Comparison of ENCODE assay signal across 10 cellular contexts in genomic region chr6:41767112-41767946, GRCh38. TPM values are rescaled to one million over a fixed set of nuclear protein-coding genes. Genes with fewer than 3 reads are reported as not detected.
DNase-seq lines count a peak whose midpoint lies in the region; ATAC-seq, FAIRE-seq and TF ChIP-seq lines count a peak whose summit lies in the region.
"Had no signal": no experiment of that assay in that cellular context is flagged by ENCODE, and none has a peak within 500 bp of the region (broad histone marks: within the 10 kb centered on the region; RNA-seq: fewer than 3 reads in every experiment).

No MANE protein-coding gene starts in this region.

- intact Hi-C loops in Calu3 (cut with micrococcal nuclease; ENCODE audit: unreplicated experiment) (no loop called here), endothelial cell of umbilical vein (cut with micrococcal nuclease) (no loop called here), dorsolateral prefrontal cortex (cut with DNase I) (no loop called here)

- no peak overlapping the region for H3K4me3 ChIP-seq in endothelial cell of umbilical vein (replicated peaks in 1 of 3; ENCODE audit: insufficient read depth in 1 of 3, low read depth in 1 of 3, low read length in 3 of 3)
- no peak overlapping the region for H3K4me3 ChIP-seq in dorsolateral prefrontal cortex
- H3K4me3 ChIP-seq: SK-N-MC had no signal

- no peak for TF ChIP-seq POLR2A in endothelial cell of umbilical vein (IDR thresholded peaks at IDR 0.05; ENCODE audit: low read depth, low read length)

- H3K79me2 ChIP-seq in endothelial cell of umbilical vein (ENCODE audit: control insufficient read depth, insufficient read depth, low read length): no peaks in the 10 kb centered on the region

- TF ChIP-seq CTCF in Calu3 (IDR thresholded peaks at IDR 0.05; ENCODE audit: unreplicated experiment) (no peak), endothelial cell of umbilical vein (IDR thresholded peaks at IDR 0.05; ENCODE audit: extremely low read depth in 1 of 2, insufficient read depth in 1 of 2, low read depth in 1 of 2, low read length in 2 of 2) (no peak), omental fat pad (IDR thresholded peaks at IDR 0.05) (no peak), dorsolateral prefrontal cortex (IDR thresholded peaks at IDR 0.05 in 54 of 56, conservative IDR thresholded peaks at IDR 0.05 in 2 of 56; ENCODE audit: low read depth in 1 of 56, partially characterized antibody in 56 of 56) (no peak)

- peak; percentile 79 for DNase-seq in Calu3
- peak; percentile 88 for DNase-seq in NCI-H226
- DNase-seq in endothelial cell of umbilical vein (ENCODE audit: low read depth, low spot score): peak; percentile 77
- DNase-seq in omental fat pad (ENCODE audit: low spot score): no peak
- no peak for DNase-seq in GM19240 (ENCODE audit: insufficient read length, low spot score)
- no peak for DNase-seq in dorsolateral prefrontal cortex
- DNase-seq: stimulated activated CD4-positive, alpha-beta T cell treated with anti-CD3 and anti-CD28 coated beads, Interleukin-15, amount 100 ng/mL, for 24 hours had no signal

- dilution Hi-C loops in endothelial cell of umbilical vein (cut with MboI; ENCODE audit: extremely low pct_ligation_motif_present, low sequenced_read_pairs): no loop called here

- no peak overlapping the region for H3K9ac ChIP-seq in endothelial cell of umbilical vein (replicated peaks; ENCODE audit: extremely low read depth, insufficient read depth, low read length)

- H3K27me3 ChIP-seq in endothelial cell of umbilical vein (ENCODE audit: control insufficient read depth in 2 of 2, insufficient read depth in 2 of 2, low read length in 2 of 2) (no peaks in the 10 kb centered on the region), dorsolateral prefrontal cortex (no peaks in the 10 kb centered on the region)

- H3K36me3 Mint-ChIP-seq in Calu3 (ENCODE audit: insufficient read depth, unreplicated experiment): peaks cover 16% of the 10 kb centered on the region

- H3K36me3 ChIP-seq in endothelial cell of umbilical vein (ENCODE audit: control insufficient read depth in 2 of 2, extremely low read depth in 1 of 2, insufficient read depth in 2 of 2, low read length in 2 of 2): peaks cover 0 to 11% of the 10 kb centered on the region in 2 experiments

- H3K4me2 ChIP-seq in endothelial cell of umbilical vein (ENCODE audit: insufficient read depth, low read length): no peak overlapping the region

- H3K9me1 ChIP-seq in endothelial cell of umbilical vein (replicated peaks; ENCODE audit: control insufficient read depth, extremely low read depth, insufficient read depth, low read length): no peaks in the 10 kb centered on the region

- BruUV-seq in Calu3 (replicated peaks; lab: Mats Ljungman, UMichigan) (no TSS peak), endothelial cell of umbilical vein (replicated peaks; lab: Mats Ljungman, UMichigan) (no TSS peak)

- CTCF ChIA-PET in Calu3 (lab: Charles Lee) (interaction anchor here (0.7 to 2.0 kb wide), 4 partner anchors 8 to 660 kb away, joined by 3 to 8 read pairs (median 4); partner anchors contain the start of gene TOMM6), endothelial cell of umbilical vein (lab: Charles Lee) (interaction anchor here (0.6 to 0.8 kb wide), 3 partner anchors 33 to 219 kb away, joined by 3 read pairs; no protein-coding TSS in a partner anchor)

- no peak overlapping the region for H3K27ac ChIP-seq in endothelial cell of umbilical vein (ENCODE audit: insufficient read depth, low read depth, low read length)
- peak overlapping the region in 25 of 59 donors; percentile 3 to 71 (median 38) for H3K27ac ChIP-seq in dorsolateral prefrontal cortex
- H3K27ac ChIP-seq: SK-N-MC had no signal

- H4K20me1 ChIP-seq in endothelial cell of umbilical vein (replicated peaks; ENCODE audit: control insufficient read depth, extremely low read depth, insufficient read depth, low read length): no peaks in the 10 kb centered on the region

- H2AFZ ChIP-seq in endothelial cell of umbilical vein (ENCODE audit: low read depth, low read length): peak overlapping the region; percentile 62

- peak overlapping the region; percentile 10 for H3K27ac Mint-ChIP-seq in Calu3 (ENCODE audit: unreplicated experiment)

- H3K4me1 ChIP-seq in endothelial cell of umbilical vein (ENCODE audit: control insufficient read depth, extremely low read depth, insufficient read depth, low read length): peaks cover 6% of the 10 kb centered on the region

- H3K4me3 Mint-ChIP-seq in Calu3 (ENCODE audit: low read depth, unreplicated experiment): no peak overlapping the region

- no peaks in the 10 kb centered on the region for H3K9me3 Mint-ChIP-seq in Calu3 (ENCODE audit: low read depth, unreplicated experiment)

- H3K9me3 ChIP-seq in endothelial cell of umbilical vein (replicated peaks; ENCODE audit: control insufficient read depth, insufficient read depth, low read length): no peaks in the 10 kb centered on the region

- H3K27me3 Mint-ChIP-seq in Calu3 (ENCODE audit: unreplicated experiment): no peaks in the 10 kb centered on the region

- peak; percentile 87 for FAIRE-seq in endothelial cell of umbilical vein (lab: Jason Lieb, UNC)

- ATAC-seq in omental fat pad (ENCODE audit: low FRiP score) (peak; percentile 29), GM21528 (IDR thresholded peaks at IDR 0.05; ENCODE audit: low FRiP score, unreplicated experiment) (no peak), HG02678 (IDR thresholded peaks at IDR 0.05; ENCODE audit: unreplicated experiment) (no peak)

- peaks cover 26% of the 10 kb centered on the region for H3K4me1 Mint-ChIP-seq in Calu3 (ENCODE audit: low read depth, unreplicated experiment)

- POLR2A ChIA-PET in endothelial cell of umbilical vein (lab: Charles Lee): no interaction called here

RNA-seq across cellular contexts. Expression of gene FRS3, which starts 12.4 kb away (rescaled TPM):
- total RNA-seq in Calu3 (2022): 5.0 and 6.6 TPM in 2 replicates
- total RNA-seq in endothelial cell of umbilical vein: 4.4 and 5.3 TPM in 2 replicates
- 5.2 and 5.7 TPM in 2 replicates for polyA plus RNA-seq in endothelial cell of umbilical vein
- 3.7 and 4.9 TPM in 2 replicates for polyA plus RNA-seq in endothelial cell of umbilical vein (2011; cell fraction: cytosol; rRNA removed)
- 5.9 and 6.0 TPM in 2 replicates for polyA plus RNA-seq in endothelial cell of umbilical vein (2011; cell fraction: nucleus; rRNA removed)
- polyA plus RNA-seq in endothelial cell of umbilical vein (2012): 1.7 and 2.2 TPM in 2 replicates
- 1.7 and 4.1 TPM in 2 replicates for polyA minus RNA-seq in endothelial cell of umbilical vein
- polyA minus RNA-seq in endothelial cell of umbilical vein (2011; cell fraction: cytosol; rRNA and poly(A)+ RNA removed): 1.0 TPM
- 1.9 and 2.6 TPM in 2 replicates for polyA minus RNA-seq in endothelial cell of umbilical vein (2011; cell fraction: nucleus; rRNA and poly(A)+ RNA removed)
- total RNA-seq in omental fat pad: 1 to 10 TPM; 1.2 to 5.5 (median 2.4) TPM
- 10 to 100 TPM; 20.4 to 52.8 (median 33.0) TPM for total RNA-seq in dorsolateral prefrontal cortex

RNA-seq across cellular contexts. Expression of gene PRICKLE4, which starts 13.3 kb away (rescaled TPM):
- total RNA-seq in Calu3 (2022) (6.4 and 7.1 TPM in 2 replicates), endothelial cell of umbilical vein (2.2 and 3.3 TPM in 2 replicates), omental fat pad (10 to 100 TPM in 1 of 4 donors, 1 to 10 TPM in 3; 1.6 to 11.7 (median 8.6) TPM), dorsolateral prefrontal cortex (1 to 10 TPM in 71 of 120 experiments, under 1 TPM in 17, not detected in 32; 0.36 to 9.2 (median 2.1) TPM)
- 1.0 and 1.5 TPM in 2 replicates for polyA plus RNA-seq in endothelial cell of umbilical vein
- 0.09 and 0.75 TPM in 2 replicates for polyA plus RNA-seq in endothelial cell of umbilical vein (2011; cell fraction: cytosol; rRNA removed)
- 9.7 and 13.7 TPM in 2 replicates for polyA plus RNA-seq in endothelial cell of umbilical vein (2011; cell fraction: nucleus; rRNA removed)
- 0.75 and 1.1 TPM in 2 replicates for polyA plus RNA-seq in endothelial cell of umbilical vein (2012)
- polyA minus RNA-seq in endothelial cell of umbilical vein: 0.75 and 2.0 TPM in 2 replicates
- not detected for polyA minus RNA-seq in endothelial cell of umbilical vein (2011; cell fraction: cytosol; rRNA and poly(A)+ RNA removed)
- polyA minus RNA-seq in endothelial cell of umbilical vein (2011; cell fraction: nucleus; rRNA and poly(A)+ RNA removed): 5.9 TPM in 1 of 2 replicates, not detected in the other

RNA-seq across cellular contexts. Expression of gene PGC, which starts 20.1 kb away (rescaled TPM):
- total RNA-seq in Calu3 (2022) (not detected in 2 replicates), endothelial cell of umbilical vein (not detected in 2 replicates), omental fat pad (not detected), dorsolateral prefrontal cortex (1 to 10 TPM in 11 of 120 experiments, under 1 TPM in 26, not detected in 83; 0.38 to 2.2 (median 0.64) TPM)
- not detected in 2 replicates for polyA plus RNA-seq in endothelial cell of umbilical vein
- polyA plus RNA-seq in endothelial cell of umbilical vein (2011; cell fraction: cytosol; rRNA removed): not detected in 2 replicates
- polyA plus RNA-seq in endothelial cell of umbilical vein (2011; cell fraction: nucleus; rRNA removed): not detected in 2 replicates
- polyA plus RNA-seq in endothelial cell of umbilical vein (2012): not detected in 2 replicates
- not detected in 2 replicates for polyA minus RNA-seq in endothelial cell of umbilical vein
- polyA minus RNA-seq in endothelial cell of umbilical vein (2011; cell fraction: cytosol; rRNA and poly(A)+ RNA removed): not detected
- polyA minus RNA-seq in endothelial cell of umbilical vein (2011; cell fraction: nucleus; rRNA and poly(A)+ RNA removed): not detected in 2 replicates

RNA-seq across cellular contexts. Expression of gene TOMM6, which starts 20.2 kb away (rescaled TPM):
- total RNA-seq in Calu3 (2022): 251 and 265 TPM in 2 replicates
- 220 and 233 TPM in 2 replicates for total RNA-seq in endothelial cell of umbilical vein
- 435 and 527 TPM in 2 replicates for polyA plus RNA-seq in endothelial cell of umbilical vein
- polyA plus RNA-seq in endothelial cell of umbilical vein (2011; cell fraction: cytosol; rRNA removed): 495 and 684 TPM in 2 replicates
- polyA plus RNA-seq in endothelial cell of umbilical vein (2011; cell fraction: nucleus; rRNA removed): 216 and 226 TPM in 2 replicates
- 236 and 361 TPM in 2 replicates for polyA plus RNA-seq in endothelial cell of umbilical vein (2012)
- polyA minus RNA-seq in endothelial cell of umbilical vein: 98.5 and 115 TPM in 2 replicates
- polyA minus RNA-seq in endothelial cell of umbilical vein (2011; cell fraction: cytosol; rRNA and poly(A)+ RNA removed): 66.2 TPM
- polyA minus RNA-seq in endothelial cell of umbilical vein (2011; cell fraction: nucleus; rRNA and poly(A)+ RNA removed): 9.3 and 23.8 TPM in 2 replicates
- 100 to 1,000 TPM in 3 of 4 donors, 10 to 100 TPM in 1; 76.9 to 146 (median 118) TPM for total RNA-seq in omental fat pad
- 100 to 1,000 TPM in 56 of 120 experiments, 10 to 100 TPM in 64; 67.4 to 141 (median 99.4) TPM for total RNA-seq in dorsolateral prefrontal cortex

RNA-seq across cellular contexts. Expression of gene TFEB, which starts 31.9 kb away (rescaled TPM):
- total RNA-seq in Calu3 (2022) (4.4 and 6.6 TPM in 2 replicates), endothelial cell of umbilical vein (4.9 and 5.5 TPM in 2 replicates), omental fat pad (10 to 100 TPM in 3 of 4 donors, 1 to 10 TPM in 1; 7.1 to 24.4 (median 14.5) TPM), dorsolateral prefrontal cortex (100 to 1,000 TPM in 2 of 120 experiments, 10 to 100 TPM in 118; 13.9 to 125 (median 40.5) TPM)
- polyA plus RNA-seq in endothelial cell of umbilical vein: 6.6 and 8.4 TPM in 2 replicates
- 3.7 and 4.9 TPM in 2 replicates for polyA plus RNA-seq in endothelial cell of umbilical vein (2011; cell fraction: cytosol; rRNA removed)
- 3.6 and 4.2 TPM in 2 replicates for polyA plus RNA-seq in endothelial cell of umbilical vein (2011; cell fraction: nucleus; rRNA removed)
- polyA plus RNA-seq in endothelial cell of umbilical vein (2012): 4.1 and 5.2 TPM in 2 replicates
- 4.0 and 4.9 TPM in 2 replicates for polyA minus RNA-seq in endothelial cell of umbilical vein
- 8.7 TPM for polyA minus RNA-seq in endothelial cell of umbilical vein (2011; cell fraction: cytosol; rRNA and poly(A)+ RNA removed)
- 3.2 TPM in 2 replicates for polyA minus RNA-seq in endothelial cell of umbilical vein (2011; cell fraction: nucleus; rRNA and poly(A)+ RNA removed)

Comparison
In these comparisons a context has a peak if more than half of its experiments do, and no peak if none do; other contexts are left out.
1. DNase-seq: peak in Calu3 (single experiment), NCI-H226 (single experiment) and endothelial cell of umbilical vein (single experiment); none in omental fat pad (single experiment), GM19240 (single experiment) and dorsolateral prefrontal cortex (0 of 10).